In the genomic region with DNA sequence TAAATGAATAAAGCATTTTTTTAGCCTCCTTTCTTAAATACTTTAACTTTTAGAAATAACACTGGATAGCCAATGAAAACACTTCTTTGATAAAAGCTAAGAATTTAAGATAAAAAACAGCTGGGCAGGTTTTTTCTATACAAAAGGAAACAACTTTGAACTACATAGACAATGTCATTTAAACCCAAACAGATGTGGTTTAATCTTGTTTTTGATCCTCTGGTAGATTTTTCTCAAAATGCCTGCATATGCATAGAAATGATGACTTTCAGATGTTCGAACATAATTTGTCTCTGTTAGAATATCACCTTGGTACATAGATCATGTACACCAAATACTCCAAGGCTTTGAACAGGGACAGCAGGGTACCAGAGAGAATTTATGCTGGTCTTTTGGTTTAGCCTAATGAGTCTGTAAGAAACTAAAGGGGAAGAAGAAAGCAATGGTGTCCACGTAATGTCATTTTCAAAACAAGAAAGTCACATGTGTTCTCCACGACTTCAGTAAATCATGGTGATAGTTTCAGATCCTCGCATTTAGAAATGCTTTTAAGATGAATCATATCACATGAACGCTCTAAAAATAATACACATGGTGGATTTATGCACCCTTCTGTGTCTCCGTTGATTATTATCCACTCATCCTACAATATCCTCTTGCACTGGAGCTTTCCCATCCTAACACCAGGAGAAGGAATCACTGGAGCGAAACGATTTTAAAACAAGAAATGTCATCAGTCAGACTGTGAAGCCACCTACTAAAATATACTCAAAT, we compare ENCODE assay signal across 22 cellular contexts.
A peak's percentile ranks its signal among the peaks of the same experiment; 100 is the strongest.
DNase-seq lines count a peak whose midpoint lies in the region; ATAC-seq and TF ChIP-seq lines count a peak whose summit lies in the region.
"Had no signal": no experiment of that assay in that cellular context is flagged by ENCODE, and none has a peak within 500 bp of the region (broad histone marks: within the 10 kb centered on the region; RNA-seq: fewer than 3 reads in every experiment).

No MANE protein-coding gene starts in this region.

- H3K9me3 ChIP-seq in uterus (no peaks in the 10 kb centered on the region), Karpas-422 (ENCODE audit: low read length) (no peaks in the 10 kb centered on the region), PC-3 (ENCODE audit: low read length) (peaks cover 12% of the 10 kb centered on the region; the same call in 1 of the 2 replicates)
- H3K9me3 ChIP-seq: Caco-2, upper lobe of left lung had no signal

- peaks cover 65% of the 10 kb centered on the region for H3K4me1 Mint-ChIP-seq in brain
- no peaks in the 10 kb centered on the region for H3K4me1 Mint-ChIP-seq in activated naive CD4-positive, alpha-beta T cell treated with anti-CD3 and anti-CD28 coated beads for 36 hours (ENCODE audit: low read depth)
- H3K4me1 Mint-ChIP-seq: stimulated activated memory B cell treated with anti-CD40 and anti-IgM and Interleukin-4, amounts not matched to agents 10 μg/mL and 1 μg/mL and 100 μg/mL, for 72 hours had no signal

- H3K79me2 ChIP-seq in Karpas-422 (ENCODE audit: low read length) (no peaks in the 10 kb centered on the region), PC-3 (ENCODE audit: low read length) (no peaks in the 10 kb centered on the region)

- H3K9me2 ChIP-seq in Karpas-422 (replicated peaks; ENCODE audit: insufficient read depth, low read length) (no peaks in the 10 kb centered on the region), PC-3 (replicated peaks; ENCODE audit: low read length) (no peaks in the 10 kb centered on the region)

- peak; percentile 14 for DNase-seq in HT1080 (ENCODE audit: low read depth)
- DNase-seq in kidney tubule cell (ENCODE audit: low spot score), result peak; percentile 84
- no peak for DNase-seq in uterus
- no peak for DNase-seq in Karpas-422
- DNase-seq in activated naive CD4-positive, alpha-beta T cell treated with anti-CD3 and anti-CD28 coated beads for 36 hours, result no peak
- no peak for DNase-seq in PC-3
- DNase-seq: activated CD4-positive, alpha-beta T cell treated with anti-CD3 and anti-CD28 coated beads for 4 hours; activated T-cell treated with anti-CD3 and anti-CD28 coated beads for 4 hours; Caco-2; cerebellar nuclear complex; NCI-H146; NCI-H524 treated with DMSO at 0.1 percent for 48 hours; RPMI8226; upper lobe of left lung had no signal

- H3K27ac ChIP-seq in uterus (peak overlapping the region; percentile 61 to 77), Karpas-422 (ENCODE audit: low read length) (no peak overlapping the region), PC-3 (ENCODE audit: low read length) (no peak overlapping the region)
- H3K27ac ChIP-seq: KMS-11, upper lobe of left lung had no signal

- BruUV-seq in PC-3 (replicated peaks; lab: Mats Ljungman, UMichigan), result no TSS peak

- H3K9ac ChIP-seq in Karpas-422 (ENCODE audit: low read length) (no peak overlapping the region), PC-3 (ENCODE audit: low read length) (no peak overlapping the region)
- H3K9ac ChIP-seq: KMS-11 had no signal

- CTCF ChIA-PET in activated naive CD4-positive, alpha-beta T cell treated with anti-CD3 and anti-CD28 coated beads for 36 hours (lab: Charles Lee), result no interaction called here
- CTCF ChIA-PET in PC-3 (lab: Charles Lee), result no interaction called here

- ATAC-seq in PC-3 (no peak), GM21360 (IDR thresholded peaks at IDR 0.05; ENCODE audit: unreplicated experiment) (no peak)
- ATAC-seq: HCT116; stimulated activated memory B cell treated with anti-CD40 and anti-IgM and Interleukin-4, amounts not matched to agents 10 μg/mL and 1 μg/mL and 100 μg/mL, for 72 hours had no signal

- H3K27me3 Mint-ChIP-seq in brain, result peaks cover 2% of the 10 kb centered on the region
- H3K27me3 Mint-ChIP-seq in activated naive CD4-positive, alpha-beta T cell treated with anti-CD3 and anti-CD28 coated beads for 36 hours (ENCODE audit: low read depth), result no peaks in the 10 kb centered on the region
- H3K27me3 Mint-ChIP-seq: activated naive CD8-positive, alpha-beta T cell; stimulated activated memory B cell treated with anti-CD40 and anti-IgM and Interleukin-4, amounts not matched to agents 10 μg/mL and 1 μg/mL and 100 μg/mL, for 72 hours had no signal

- H3K27me3 ChIP-seq in uterus (no peaks in the 10 kb centered on the region), Karpas-422 (ENCODE audit: low read length) (no peaks in the 10 kb centered on the region), PC-3 (ENCODE audit: low read length) (no peaks in the 10 kb centered on the region)
- H3K27me3 ChIP-seq: upper lobe of left lung had no signal

- H3K36me3 Mint-ChIP-seq in brain, result no peaks in the 10 kb centered on the region
- no peaks in the 10 kb centered on the region for H3K36me3 Mint-ChIP-seq in activated naive CD4-positive, alpha-beta T cell treated with anti-CD3 and anti-CD28 coated beads for 36 hours (ENCODE audit: low read depth)
- H3K36me3 Mint-ChIP-seq: activated naive CD8-positive, alpha-beta T cell; stimulated activated memory B cell treated with anti-CD40 and anti-IgM and Interleukin-4, amounts not matched to agents 10 μg/mL and 1 μg/mL and 100 μg/mL, for 72 hours had no signal

- intact Hi-C loops in uterus (cut with DNase I; ENCODE audit: low total_unique reads) (no loop called here), PC-3 (cut with micrococcal nuclease) (no loop called here)
- intact Hi-C loops in activated naive CD4-positive, alpha-beta T cell treated with anti-CD3 and anti-CD28 coated beads for 36 hours (cut with micrococcal nuclease), result no loop called here

- H3K36me3 ChIP-seq in uterus (no peaks in the 10 kb centered on the region), Karpas-422 (ENCODE audit: insufficient read depth, low read length) (no peaks in the 10 kb centered on the region), PC-3 (ENCODE audit: low read depth, low read length) (no peaks in the 10 kb centered on the region)
- H3K36me3 ChIP-seq: upper lobe of left lung had no signal

- H3K4me1 ChIP-seq in uterus (no peaks in the 10 kb centered on the region), Karpas-422 (ENCODE audit: low read length) (no peaks in the 10 kb centered on the region), PC-3 (ENCODE audit: insufficient read depth, low read length) (no peaks in the 10 kb centered on the region)
- H3K4me1 ChIP-seq: upper lobe of left lung had no signal

- no peaks in the 10 kb centered on the region for H4K20me1 ChIP-seq in Karpas-422 (ENCODE audit: insufficient read depth, low read depth, low read length)
- no peaks in the 10 kb centered on the region for H4K20me1 ChIP-seq in PC-3 (ENCODE audit: low read length)

- peaks cover 0 to 5% (median 0%) of the 10 kb centered on the region in 5 experiments for H3K9me3 Mint-ChIP-seq in brain
- peaks cover 1% of the 10 kb centered on the region for H3K9me3 Mint-ChIP-seq in activated naive CD4-positive, alpha-beta T cell treated with anti-CD3 and anti-CD28 coated beads for 36 hours
- H3K9me3 Mint-ChIP-seq: neural crest cell had no signal

- no peaks in the 10 kb centered on the region for H3F3A ChIP-seq in PC-3 (ENCODE audit: low read length, unreplicated experiment)

- H3K4me3 ChIP-seq in uterus (no peak overlapping the region), Karpas-422 (ENCODE audit: low read length) (no peak overlapping the region), PC-3 (ENCODE audit: low read length) (no peak overlapping the region)
- H3K4me3 ChIP-seq: lung, upper lobe of left lung had no signal

- H3K27ac Mint-ChIP-seq in brain, result peak overlapping the region in 4 of 5 experiments; percentile 78 to 95 (median 86)
- H3K27ac Mint-ChIP-seq in activated naive CD4-positive, alpha-beta T cell treated with anti-CD3 and anti-CD28 coated beads for 36 hours, result no peak overlapping the region
- H3K27ac Mint-ChIP-seq: activated naive CD8-positive, alpha-beta T cell; stimulated activated memory B cell treated with anti-CD40 and anti-IgM and Interleukin-4, amounts not matched to agents 10 μg/mL and 1 μg/mL and 100 μg/mL, for 72 hours had no signal

- TF ChIP-seq POLR2A in uterus (IDR thresholded peaks at IDR 0.05), result no peak

- POLR2A ChIA-PET in PC-3 (lab: Charles Lee; ENCODE audit: unreplicated experiment), result no interaction called here

- peak overlapping the region in 2 of 5 experiments; percentile 39 to 40 for H3K4me3 Mint-ChIP-seq in brain
- no peak overlapping the region for H3K4me3 Mint-ChIP-seq in activated naive CD4-positive, alpha-beta T cell treated with anti-CD3 and anti-CD28 coated beads for 36 hours
- H3K4me3 Mint-ChIP-seq: activated naive CD8-positive, alpha-beta T cell; neural crest cell; stimulated activated memory B cell treated with anti-CD40 and anti-IgM and Interleukin-4, amounts not matched to agents 10 μg/mL and 1 μg/mL and 100 μg/mL, for 72 hours had no signal

- H2AFZ ChIP-seq in Karpas-422 (ENCODE audit: low read length) (no peak overlapping the region), PC-3 (ENCODE audit: low read length) (no peak overlapping the region)

- TF ChIP-seq CTCF in brain (conservative IDR thresholded peaks at IDR 0.05) (no peak), uterus (IDR thresholded peaks at IDR 0.05) (no peak), PC-3 (conservative IDR thresholded peaks at IDR 0.05; ENCODE audit: low read depth, low read length) (no peak)

- no peak overlapping the region for H3K4me2 ChIP-seq in Karpas-422 (ENCODE audit: low read depth, low read length, poor library complexity, severe bottlenecking)
- no peak overlapping the region for H3K4me2 ChIP-seq in PC-3 (ENCODE audit: low read length)
- H3K4me2 ChIP-seq: KMS-11 had no signal

Comparison
In these comparisons a context has a peak if more than half of its experiments do, and no peak if none do; other contexts are left out.
1. DNase-seq: peak in HT1080 (single experiment) and kidney tubule cell (single experiment); none in uterus (0 of 2), Karpas-422 (single experiment), activated naive CD4-positive, alpha-beta T cell treated with anti-CD3 and anti-CD28 coated beads for 36 hours (single experiment) and PC-3 (single experiment).
2. H3K27ac ChIP-seq: peak in uterus (2 of 2); none in Karpas-422 (single experiment) and PC-3 (single experiment).